In genomic region chrX:118928126-118928525, GRCh38 we compare ENCODE assay signal across 35 cellular contexts. TPM values are rescaled to one million over a fixed set of nuclear protein-coding genes. Genes with fewer than 3 reads are reported as not detected.
DNase-seq lines count a peak whose midpoint lies in the region; TF ChIP-seq lines count a peak whose summit lies in the region.
"Had no signal": no experiment of that assay in that cellular context is flagged by ENCODE, and none has a peak within 500 bp of the region (broad histone marks: within the 10 kb centered on the region; RNA-seq: fewer than 3 reads in every experiment).

No MANE protein-coding gene starts in this region.

- peak overlapping the region in 8 of 11 experiments; percentile 1 to 27 (median 16); a peak in 9 of 22 replicates for H3K4me2 ChIP-seq in BLaER1 treated with 17β-estradiol and CSF1 and Interleukin-3, amounts not matched to agents 10 nM and 100 nM
- H3K4me2 ChIP-seq: GM23338, neural progenitor cell had no signal

- no peaks in the 10 kb centered on the region for H3K27me3 ChIP-seq in BLaER1 treated with 17β-estradiol and CSF1 and Interleukin-3, amounts not matched to agents 10 nM and 100 nM
- no peaks in the 10 kb centered on the region for H3K27me3 ChIP-seq in SJCRH30
- H3K27me3 ChIP-seq: cardiac muscle cell, colonic mucosa, MG63, neural progenitor cell, right atrium auricular region, spleen, testis, uterus had no signal

- no peak overlapping the region for H3K9ac ChIP-seq in BLaER1 treated with 17β-estradiol and CSF1 and Interleukin-3, amounts not matched to agents 10 nM and 100 nM
- H3K9ac ChIP-seq: neural progenitor cell, parathyroid adenoma had no signal

- H3K9me3 ChIP-seq in BLaER1 treated with 17β-estradiol and CSF1 and Interleukin-3, amounts not matched to agents 10 nM and 100 nM (replicated peaks in 1 of 11): peaks cover 0 to 9% (median 0%) of the 10 kb centered on the region in 11 experiments; a peak in 4 of 22 replicates
- no peaks in the 10 kb centered on the region for H3K9me3 ChIP-seq in SJCRH30 (replicated peaks)
- H3K9me3 ChIP-seq: colonic mucosa, MG63, right atrium auricular region, spleen, testis, uterus had no signal

- no peak overlapping the region for H3K4me3 ChIP-seq in BLaER1 treated with 17β-estradiol and CSF1 and Interleukin-3, amounts not matched to agents 10 nM and 100 nM
- no peak overlapping the region for H3K4me3 ChIP-seq in choroid plexus epithelial cell (ENCODE audit: low read depth, low read length)
- H3K4me3 ChIP-seq in SJCRH30: no peak overlapping the region
- H3K4me3 ChIP-seq: cardiac muscle cell, colonic mucosa, GM23338, MG63, neural progenitor cell, right atrium auricular region, spleen, testis, uterus had no signal

- DNase-seq in OCI-M1 (lab: John Stamatoyannopoulos, UW) (peak; percentile 9), choroid plexus epithelial cell (ENCODE audit: low read depth) (peak; percentile 61), iris pigment epithelial cell (ENCODE audit: low read depth) (peak; percentile 30), SJCRH30 (no peak), NCI-H128 (lab: John Stamatoyannopoulos, UW; ENCODE audit: unreplicated experiment) (no peak), LoVo (ENCODE audit: low spot score) (no peak), DMS79 (lab: John Stamatoyannopoulos, UW) (no peak)
- DNase-seq: activated CD4-positive, alpha-beta T cell treated with anti-CD3 and anti-CD28 coated beads for 36 hours; activated CD8-positive, alpha-beta memory T cell treated with anti-CD3 and anti-CD28 coated beads for 24 hours; activated T-cell treated with anti-CD3 and anti-CD28 coated beads for 4 hours; amniotic stem cell; Calu3; colonic mucosa; effector memory CD4-positive, alpha-beta T cell; immature natural killer cell; left colon; MG63; NCI-H1417 treated with DMSO at 0.1 percent for 48 hours; NCI-H2029 treated with DMSO at 0.1 percent for 48 hours; NCI-H2227 treated with DMSO at 0.1 percent for 48 hours; NCI-H526 treated with DMSO at 0.1 percent for 48 hours; Right ventricle myocardium superior; spleen; stimulated activated CD4-positive, alpha-beta T cell treated with anti-CD3 and anti-CD28 coated beads, Interleukin-2, amount 100 ng/mL, for 24 hours; stimulated activated CD8-positive, alpha-beta memory T cell treated with anti-CD3 and anti-CD28 coated beads, Interleukin-4, amount 100 ng/mL, for 48 hours; T-helper 9 cell; testis; uterus had no signal

- no peaks in the 10 kb centered on the region for H4K20me1 ChIP-seq in BLaER1 treated with 17β-estradiol and CSF1 and Interleukin-3, amounts not matched to agents 10 nM and 100 nM

- H3K27ac ChIP-seq in BLaER1 treated with 17β-estradiol and CSF1 and Interleukin-3, amounts not matched to agents 10 nM and 100 nM: no peak overlapping the region
- no peak overlapping the region for H3K27ac ChIP-seq in SJCRH30
- H3K27ac ChIP-seq: cardiac muscle cell, colonic mucosa, neural progenitor cell, parathyroid adenoma, right atrium auricular region, spleen, testis, uterus, VCaP had no signal

- H3K4me1 ChIP-seq in BLaER1 treated with 17β-estradiol and CSF1 and Interleukin-3, amounts not matched to agents 10 nM and 100 nM: peaks cover 0 to 12% (median 8%) of the 10 kb centered on the region in 10 experiments; a peak in 13 of 20 replicates
- no peaks in the 10 kb centered on the region for H3K4me1 ChIP-seq in SJCRH30
- H3K4me1 ChIP-seq: colonic mucosa, neural progenitor cell, parathyroid adenoma, right atrium auricular region, spleen, testis, uterus had no signal

- no peaks in the 10 kb centered on the region for H3K36me3 ChIP-seq in BLaER1 treated with 17β-estradiol and CSF1 and Interleukin-3, amounts not matched to agents 10 nM and 100 nM
- H3K36me3 ChIP-seq in SJCRH30: no peaks in the 10 kb centered on the region
- H3K36me3 ChIP-seq: cardiac muscle cell, colonic mucosa, MG63, neural progenitor cell, right atrium auricular region, spleen, uterus had no signal

- no peak for TF ChIP-seq CTCF in choroid plexus epithelial cell (conservative IDR thresholded peaks at IDR 0.05; ENCODE audit: low read depth, low read length)

RNA-seq across cellular contexts. Expression of gene LONRF3, which starts 46.3 kb away (rescaled TPM):
- 22.3 and 22.9 TPM in 2 replicates for total RNA-seq in SJCRH30 (2014; rRNA removed; shearing (Covaris generic))

Comparison
In these comparisons a context has a peak if more than half of its experiments do, and no peak if none do; other contexts are left out.
1. DNase-seq: peak in OCI-M1 (single experiment), choroid plexus epithelial cell (single experiment) and iris pigment epithelial cell (single experiment); none in SJCRH30 (0 of 2), NCI-H128 (single experiment), LoVo (single experiment) and DMS79 (single experiment).